In genomic region chr20:58970146-58970545, GRCh38 we compare ENCODE assay signal across 22 cellular contexts. TPM values are rescaled to one million over a fixed set of nuclear protein-coding genes. Genes with fewer than 3 reads are reported as not detected.
"Had no signal": no experiment of that assay in that cellular context is flagged by ENCODE, and none has a peak within 500 bp of the region (broad histone marks: within the 10 kb centered on the region; RNA-seq: fewer than 3 reads in every experiment).

No MANE protein-coding gene starts in this region.

- DNase-seq: activated CD4-positive, alpha-beta T cell treated with anti-CD3 and anti-CD28 coated beads, Interleukin-2, amount 10 ng/mL, durations not matched to agents 24 days and 14 days; activated CD8-positive, alpha-beta T cell treated with anti-CD3 and anti-CD28 coated beads for 36 hours; activated naive CD4-positive, alpha-beta T cell treated with Interleukin-2 at 50 U/mL for 16 hours; activated naive CD8-positive, alpha-beta T cell treated with anti-CD3 and anti-CD28 coated beads, Interleukin-2, amount 10 ng/mL, durations not matched to agents 7 days and 5 days; activated T-cell treated with anti-CD3 and anti-CD28 coated beads, Interleukin-2, amount 50 U/mL, for 24 hours; amygdala; body of pancreas; caudate nucleus; effector memory CD8-positive, alpha-beta T cell; esophagus squamous epithelium; mesenchymal stem cell; mucosa of descending colon; naive thymus-derived CD4-positive, alpha-beta T cell; stimulated activated CD4-positive, alpha-beta T cell treated with anti-CD3 and anti-CD28 coated beads, Interleukin-2, amount 100 ng/mL, for 24 hours; stimulated activated naive CD4-positive, alpha-beta T cell treated with Interleukin-2 at 50 U/mL for 16 hours; thyroid gland had no signal

- H2AFZ ChIP-seq: neural progenitor cell had no signal

- H3K27me3 ChIP-seq: body of pancreas, neural progenitor cell, right atrium auricular region, thyroid gland had no signal

- H3K4me3 ChIP-seq: body of pancreas, esophagus squamous epithelium, mucosa of descending colon, neural progenitor cell, prostate gland, right atrium auricular region, thyroid gland had no signal

- ATAC-seq: activated CD8-positive, alpha-beta T cell treated with anti-CD3 and anti-CD28 coated beads for 36 hours; body of pancreas; effector memory CD8-positive, alpha-beta T cell; mucosa of descending colon; naive thymus-derived CD4-positive, alpha-beta T cell had no signal

- H3K9me3 ChIP-seq: prostate gland, thyroid gland had no signal

- H3K4me1 ChIP-seq: body of pancreas, esophagus squamous epithelium, prostate gland, right atrium auricular region had no signal

- H3K36me3 ChIP-seq: esophagus squamous epithelium, neural progenitor cell, prostate gland, right atrium auricular region, thyroid gland had no signal

- H3K27ac ChIP-seq: body of pancreas, esophagus squamous epithelium, neural progenitor cell, prostate gland, right atrium auricular region, thyroid gland had no signal

- H3K4me2 ChIP-seq: neural progenitor cell had no signal

RNA-seq across cellular contexts. Expression of gene TUBB1, which starts 49.1 kb away (rescaled TPM):
- total RNA-seq: activated CD4-positive, alpha-beta T cell treated with anti-CD3 and anti-CD28 coated beads, Interleukin-2, amount 10 ng/mL, durations not matched to agents 24 days and 14 days; activated CD8-positive, alpha-beta T cell treated with anti-CD3 and anti-CD28 coated beads for 36 hours; activated naive CD8-positive, alpha-beta T cell treated with anti-CD3 and anti-CD28 coated beads, Interleukin-2, amount 10 ng/mL, durations not matched to agents 7 days and 5 days; activated T-helper 2 cell treated with anti-CD3 and anti-CD28 coated beads, Interferon-gamma antibody, Interleukin-2, Interleukin-4, amounts not matched to agents 10 μg/mL and 5 μg/mL and 100 μg/mL, durations not matched to agents 14 hours and 24 hours and 36 hours; body of pancreas; mucosa of descending colon; osteoblast; prostate gland; ureter had no signal
